ENCODE assay signal across 10 cellular contexts in genomic region chrX:42094208-42094607, GRCh38.
DNase-seq lines count a peak whose midpoint lies in the region; ATAC-seq and TF ChIP-seq lines count a peak whose summit lies in the region.
"Had no signal": no experiment of that assay in that cellular context is flagged by ENCODE, and none has a peak within 500 bp of the region (broad histone marks: within the 10 kb centered on the region; RNA-seq: fewer than 3 reads in every experiment).

No MANE protein-coding gene starts in this region.

- no peaks in the 10 kb centered on the region for H3K9me3 ChIP-seq in mucosa of descending colon

- ATAC-seq in GM18517 (IDR thresholded peaks at IDR 0.05; ENCODE audit: unreplicated experiment): peak; percentile 22
- ATAC-seq in HG03354 (IDR thresholded peaks at IDR 0.05; ENCODE audit: poor library complexity, severe bottlenecking, unreplicated experiment): peak; percentile 22
- no peak for ATAC-seq in activated B cell treated with CpG ODN at 0.5 μM for 24 hours (ENCODE audit: low read depth)
- peak; percentile 16 for ATAC-seq in mucosa of descending colon

- H3K36me3 Mint-ChIP-seq in activated B cell treated with CpG ODN at 0.5 μM for 24 hours (ENCODE audit: low read depth): no peaks in the 10 kb centered on the region

- peaks cover 9% of the 10 kb centered on the region for H3K4me1 Mint-ChIP-seq in activated B cell treated with CpG ODN at 0.5 μM for 24 hours

- TF ChIP-seq CTCF in activated B cell treated with CpG ODN at 0.5 μM for 24 hours (IDR thresholded peaks at IDR 0.05) (no peak), mucosa of descending colon (IDR thresholded peaks at IDR 0.05) (no peak)

- POLR2A ChIA-PET in activated B cell treated with CpG ODN at 0.5 μM for 24 hours (lab: Charles Lee): no interaction called here

- peak overlapping the region; percentile 56 for H3K4me3 Mint-ChIP-seq in activated B cell treated with CpG ODN at 0.5 μM for 24 hours
- H3K4me3 Mint-ChIP-seq: endodermal cell had no signal

- CTCF ChIA-PET in activated B cell treated with CpG ODN at 0.5 μM for 24 hours (lab: Charles Lee): no interaction called here

- intact Hi-C loops in activated B cell treated with CpG ODN at 0.5 μM for 24 hours (cut with micrococcal nuclease) (no loop called here), mucosa of descending colon (cut with DNase I, micrococcal nuclease) (no loop called here)

- no peaks in the 10 kb centered on the region for H3K36me3 ChIP-seq in mucosa of descending colon (ENCODE audit: low read depth)

- H3K27me3 Mint-ChIP-seq in activated B cell treated with CpG ODN at 0.5 μM for 24 hours: no peaks in the 10 kb centered on the region

- no peak overlapping the region for H3K4me3 ChIP-seq in mucosa of descending colon

- peak overlapping the region; percentile 9 for H3K27ac Mint-ChIP-seq in activated B cell treated with CpG ODN at 0.5 μM for 24 hours
- H3K27ac Mint-ChIP-seq: endodermal cell had no signal

- H3K4me1 ChIP-seq in mucosa of descending colon (ENCODE audit: low read depth): no peaks in the 10 kb centered on the region

- no peak for DNase-seq in activated B cell treated with CpG ODN at 0.5 μM for 24 hours
- DNase-seq in mucosa of descending colon: no peak
- no peak for DNase-seq in stimulated activated CD4-positive, alpha-beta T cell treated with anti-CD3 and anti-CD28 coated beads, Interleukin-2, amount 100 ng/mL, for 24 hours
- DNase-seq in HuH-7 (ENCODE audit: low spot score): no peak
- no peak for DNase-seq in effector CD8-positive, alpha-beta T cell (lab: John Stamatoyannopoulos, UW)
- DNase-seq in central memory CD4-positive, alpha-beta T cell: no peak
- DNase-seq: endodermal cell, NCI-H524 treated with DMSO at 0.1 percent for 48 hours had no signal

- H3K9me3 Mint-ChIP-seq in activated B cell treated with CpG ODN at 0.5 μM for 24 hours: no peaks in the 10 kb centered on the region
